ENCODE assay signal across 26 cellular contexts in the genomic region with DNA sequence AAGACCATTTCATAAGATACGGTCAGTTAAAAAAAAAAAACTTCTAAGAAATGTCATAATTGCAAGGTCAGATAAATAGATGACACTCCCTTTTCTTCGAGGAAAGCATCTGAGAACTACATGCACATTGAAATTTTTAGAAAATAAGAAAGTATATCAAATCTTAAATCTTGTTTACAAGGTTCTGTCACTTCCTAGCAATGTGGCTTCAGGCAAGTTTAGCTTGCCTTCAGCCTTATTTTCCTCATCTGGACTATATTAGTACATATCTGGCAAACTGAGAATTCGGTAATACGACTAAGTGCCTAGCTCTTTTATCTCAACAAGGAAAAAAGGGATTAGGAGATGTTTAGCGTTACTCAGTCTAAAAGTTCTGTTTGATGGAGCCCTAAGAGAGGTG. TPM values are rescaled to one million over a fixed set of nuclear protein-coding genes. Genes with fewer than 3 reads are reported as not detected.
"Had no signal": no experiment of that assay in that cellular context is flagged by ENCODE, and none has a peak within 500 bp of the region (broad histone marks: within the 10 kb centered on the region; RNA-seq: fewer than 3 reads in every experiment).

No MANE protein-coding gene starts in this region.

- H3K4me1 Mint-ChIP-seq: activated CD4-positive, alpha-beta T cell treated with anti-CD3 and anti-CD28 coated beads, Interleukin-2, amount 10 ng/mL, durations not matched to agents 7 days and 5 days; natural killer cell had no signal

- H3K4me1 ChIP-seq: esophagus squamous epithelium, lower lobe of right lung, pancreas, right lobe of liver, upper lobe of right lung had no signal

- ATAC-seq: lower lobe of right lung; natural killer cell; pancreas; right lobe of liver; stimulated activated naive B cell treated with anti-CD40 and anti-IgM and Interleukin-4, amounts not matched to agents 10 μg/mL and 1 μg/mL and 100 μg/mL, for 72 hours; upper lobe of right lung had no signal

- H3K4me3 ChIP-seq: esophagus squamous epithelium, lower lobe of right lung, pancreas, right lobe of liver, thoracic aorta, upper lobe of right lung had no signal

- H3K27me3 Mint-ChIP-seq: activated CD4-positive, alpha-beta T cell treated with anti-CD3 and anti-CD28 coated beads, Interleukin-2, amount 10 ng/mL, durations not matched to agents 7 days and 5 days; stimulated activated naive B cell treated with anti-CD40 and anti-IgM and Interleukin-4, amounts not matched to agents 10 μg/mL and 1 μg/mL and 100 μg/mL, for 72 hours had no signal

- H3K27ac Mint-ChIP-seq: activated CD4-positive, alpha-beta T cell treated with anti-CD3 and anti-CD28 coated beads, Interleukin-2, amount 10 ng/mL, durations not matched to agents 7 days and 5 days; natural killer cell; T-helper 2 cell treated with Interferon-gamma antibody and Interleukin-4, amounts not matched to agents 5 μg/mL and 100 μg/mL, for 36 hours had no signal

- H3K9me3 ChIP-seq: esophagus squamous epithelium, lower lobe of right lung, neutrophil, pancreas, right lobe of liver, thoracic aorta, upper lobe of right lung had no signal

- FAIRE-seq: pancreas, small intestine, TTC549 had no signal

- H3K4me3 Mint-ChIP-seq: activated CD4-positive, alpha-beta T cell treated with anti-CD3 and anti-CD28 coated beads, Interleukin-2, amount 10 ng/mL, durations not matched to agents 7 days and 5 days; natural killer cell; stimulated activated naive B cell treated with anti-CD40 and anti-IgM and Interleukin-4, amounts not matched to agents 10 μg/mL and 1 μg/mL and 100 μg/mL, for 72 hours; T-helper 2 cell treated with Interferon-gamma antibody and Interleukin-4, amounts not matched to agents 5 μg/mL and 100 μg/mL, for 36 hours had no signal

- H3K27ac ChIP-seq: esophagus squamous epithelium, lower lobe of right lung, neutrophil, pancreas, right lobe of liver, thoracic aorta, upper lobe of right lung had no signal

- DNase-seq: activated CD4-positive, alpha-beta T cell treated with anti-CD3 and anti-CD28 coated beads, Interleukin-2, amount 10 ng/mL, durations not matched to agents 7 days and 5 days; activated CD8-positive, alpha-beta memory T cell treated with anti-CD3 and anti-CD28 coated beads, Interleukin-2, amount 50 U/mL, for 4 hours; activated effector memory CD4-positive, alpha-beta T cell treated with Interleukin-2 at 50 U/mL for 16 hours; activated naive CD4-positive, alpha-beta T cell treated with anti-CD3 and anti-CD28 coated beads, Interleukin-2, amount 50 U/mL, for 16 hours; activated T-cell treated with anti-CD3 and anti-CD28 coated beads, Interleukin-2, amount 50 U/mL, for 48 hours; dermis blood vessel endothelial cell; effector memory CD4-positive, alpha-beta T cell; esophagus squamous epithelium; foreskin melanocyte; glutamatergic neuron; hippocampal formation; islet precursor cell; lower lobe of right lung; natural killer cell; pancreas; right lobe of liver; small intestine; stimulated activated naive B cell treated with anti-CD40 and anti-IgM and Interleukin-4, amounts not matched to agents 10 μg/mL and 1 μg/mL and 100 μg/mL, for 72 hours; upper lobe of right lung had no signal

- H3K27me3 ChIP-seq: esophagus squamous epithelium, neutrophil, pancreas, right lobe of liver, upper lobe of right lung had no signal

- H3K9me3 Mint-ChIP-seq: activated CD4-positive, alpha-beta T cell treated with anti-CD3 and anti-CD28 coated beads, Interleukin-2, amount 10 ng/mL, durations not matched to agents 7 days and 5 days; natural killer cell; stimulated activated naive B cell treated with anti-CD40 and anti-IgM and Interleukin-4, amounts not matched to agents 10 μg/mL and 1 μg/mL and 100 μg/mL, for 72 hours; T-helper 2 cell treated with Interferon-gamma antibody and Interleukin-4, amounts not matched to agents 5 μg/mL and 100 μg/mL, for 36 hours had no signal

RNA-seq across cellular contexts. Expression of a gene that starts 32.5 kb away (rescaled TPM):
- total RNA-seq: activated CD4-positive, alpha-beta T cell treated with anti-CD3 and anti-CD28 coated beads, Interleukin-2, amount 10 ng/mL, durations not matched to agents 7 days and 5 days; chondrocyte; dermis blood vessel endothelial cell; esophagus squamous epithelium; lower lobe of right lung; mesenteric fat pad; natural killer cell; pancreas; right lobe of liver; thoracic aorta; upper lobe of right lung had no signal
- polyA plus RNA-seq: adipose tissue, pancreas, small intestine had no signal
